In the genomic region with DNA sequence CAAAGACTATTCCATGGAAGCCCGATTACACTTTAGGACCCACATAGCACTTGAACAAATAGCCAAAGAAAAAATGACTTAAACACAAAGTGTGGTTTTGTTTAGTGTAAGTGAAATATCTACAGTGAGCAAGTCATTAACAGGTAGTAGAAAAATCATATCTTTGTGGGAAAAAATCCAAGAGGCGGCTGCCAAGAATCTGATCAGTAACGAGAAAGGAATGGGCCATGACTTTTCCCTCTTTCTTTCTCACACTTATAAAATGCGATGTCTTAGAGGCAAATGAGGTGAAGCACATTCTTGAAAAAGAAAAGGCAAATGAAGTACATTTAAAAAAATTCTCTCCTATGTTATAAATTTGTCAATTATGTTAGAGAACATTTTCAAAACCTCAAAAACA, we compare ENCODE assay signal across 18 cellular contexts.
DNase-seq lines count a peak whose midpoint lies in the region; ATAC-seq and TF ChIP-seq lines count a peak whose summit lies in the region.
"Had no signal": no experiment of that assay in that cellular context is flagged by ENCODE, and none has a peak within 500 bp of the region (broad histone marks: within the 10 kb centered on the region; RNA-seq: fewer than 3 reads in every experiment).

No MANE protein-coding gene starts in this region.

- DNase-seq in GM03348 (ENCODE audit: low spot score) (peak; percentile 42), RWPE2 (ENCODE audit: low spot score) (no peak), epithelial cell of prostate (ENCODE audit: low read depth, low spot score) (no peak), retinal pigment epithelial cell (ENCODE audit: low read depth) (peak; percentile 34), HuH-7 (ENCODE audit: low spot score) (no peak)
- DNase-seq: activated effector memory CD4-positive, alpha-beta T cell treated with anti-CD3 and anti-CD28 coated beads, Interleukin-2, amount 50 U/mL, for 16 hours; adrenal gland; DMS53; gastrocnemius medialis; midbrain; NCI-H1417 treated with DMSO at 0.1 percent for 48 hours; NCI-H2171; NCI-H748 treated with DMSO at 0.1 percent for 48 hours; spleen; stimulated activated CD8-positive, alpha-beta memory T cell treated with anti-CD3 and anti-CD28 coated beads, Interleukin-4, amount 100 ng/mL, for 48 hours; T1000 had no signal

- H3K4me1 ChIP-seq in RWPE2 (ENCODE audit: insufficient read depth, poor library complexity, severe bottlenecking), result peaks cover 20% of the 10 kb centered on the region
- H3K4me1 ChIP-seq: adrenal gland, gastrocnemius medialis, spleen had no signal

- no peaks in the 10 kb centered on the region for H3K9me3 ChIP-seq in RWPE2 (ENCODE audit: severe bottlenecking)
- H3K9me3 ChIP-seq: adrenal gland, gastrocnemius medialis, spleen had no signal

- peak; percentile 87 for ATAC-seq in RWPE2 (ENCODE audit: low read depth)
- ATAC-seq in GM19324 (IDR thresholded peaks at IDR 0.05; ENCODE audit: low FRiP score, unreplicated experiment), result no peak
- ATAC-seq in HG02970 (IDR thresholded peaks at IDR 0.05; ENCODE audit: low FRiP score, unreplicated experiment), result no peak
- ATAC-seq: gastrocnemius medialis had no signal

- no peak for TF ChIP-seq CTCF in RWPE2 (IDR thresholded peaks at IDR 0.05; ENCODE audit: poor library complexity, severe bottlenecking)
- TF ChIP-seq CTCF in retinal pigment epithelial cell (conservative IDR thresholded peaks at IDR 0.05; ENCODE audit: low read depth, low read length), result no peak

- H3K27me3 ChIP-seq in RWPE2 (ENCODE audit: insufficient read depth, poor library complexity, severe bottlenecking), result no peaks in the 10 kb centered on the region
- H3K27me3 ChIP-seq: adrenal gland, gastrocnemius medialis had no signal

- H3K4me3 ChIP-seq in RWPE2 (ENCODE audit: severe bottlenecking), result no peak overlapping the region
- H3K4me3 ChIP-seq in retinal pigment epithelial cell (ENCODE audit: low read length), result no peak overlapping the region
- H3K4me3 ChIP-seq: adrenal gland, gastrocnemius medialis, spleen had no signal

- H3K36me3 ChIP-seq in RWPE2 (ENCODE audit: low read depth), result no peaks in the 10 kb centered on the region
- H3K36me3 ChIP-seq: adrenal gland, gastrocnemius medialis, spleen had no signal

- peak overlapping the region; percentile 33 for H3K27ac ChIP-seq in RWPE2 (ENCODE audit: poor library complexity, severe bottlenecking)
- H3K27ac ChIP-seq in epithelial cell of prostate, result peak overlapping the region; percentile 39
- H3K27ac ChIP-seq: adrenal gland, gastrocnemius medialis, spleen had no signal

Comparison
In these comparisons a context has a peak if more than half of its experiments do, and no peak if none do; other contexts are left out.
1. DNase-seq: peak in GM03348 (single experiment) and retinal pigment epithelial cell (single experiment); none in RWPE2 (single experiment), epithelial cell of prostate (single experiment) and HuH-7 (single experiment).